In the genomic region with DNA sequence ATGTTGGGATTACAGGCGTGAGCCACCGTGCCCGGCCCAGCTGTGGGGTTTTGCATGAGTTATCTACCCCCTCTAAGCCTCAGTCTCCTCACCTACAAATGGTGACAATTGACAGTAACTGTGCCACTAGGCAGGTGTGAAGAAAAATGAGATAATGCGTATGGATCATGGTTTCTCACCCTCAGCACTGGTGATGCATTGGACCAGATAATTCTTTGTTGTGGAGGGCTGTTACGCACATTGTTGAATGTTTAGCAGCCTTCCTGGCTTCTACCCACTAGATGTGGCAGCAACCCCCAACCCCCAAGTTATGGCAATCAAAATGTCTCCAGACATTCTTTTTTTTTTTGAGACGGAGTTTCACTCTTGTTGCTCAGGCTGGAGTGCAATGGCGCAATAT, we compare ENCODE assay signal across 17 cellular contexts. TPM values are rescaled to one million over a fixed set of nuclear protein-coding genes. Genes with fewer than 3 reads are reported as not detected.
DNase-seq lines count a peak whose midpoint lies in the region; ATAC-seq and TF ChIP-seq lines count a peak whose summit lies in the region.
"Had no signal": no experiment of that assay in that cellular context is flagged by ENCODE, and none has a peak within 500 bp of the region (broad histone marks: within the 10 kb centered on the region; RNA-seq: fewer than 3 reads in every experiment).

No MANE protein-coding gene starts in this region.

- no peak overlapping the region for H4K8ac ChIP-seq in IMR-90 (ENCODE audit: low read depth in 2 of 2, low read length in 2 of 2)

- H2BK5ac ChIP-seq in IMR-90 (ENCODE audit: low read depth, low read length, poor library complexity, severe bottlenecking), result no peak overlapping the region

- H3K4me1 ChIP-seq in IMR-90 (ENCODE audit: control insufficient read depth, insufficient read depth, low read length) (peaks cover 3% of the 10 kb centered on the region), colonic mucosa (no peaks in the 10 kb centered on the region), GM23338 (ENCODE audit: insufficient read depth) (no peaks in the 10 kb centered on the region; the same call in 1 of the 2 replicates)
- H3K4me1 ChIP-seq in naive thymus-derived CD4-positive, alpha-beta T cell (ENCODE audit: control insufficient read depth in 2 of 2, insufficient read depth in 2 of 2, low read length in 2 of 2), result peaks cover 0 to 3% of the 10 kb centered on the region in 2 donors

- peaks cover 3% of the 10 kb centered on the region for H3K9me3 ChIP-seq in AG04450 (ENCODE audit: control insufficient read depth, insufficient read depth, low read length)
- no peaks in the 10 kb centered on the region for H3K9me3 ChIP-seq in IMR-90 (ENCODE audit: control insufficient read depth, insufficient read depth, low read length)
- no peaks in the 10 kb centered on the region for H3K9me3 ChIP-seq in naive thymus-derived CD4-positive, alpha-beta T cell (ENCODE audit: control insufficient read depth in 2 of 3, low read length in 3 of 3)
- no peaks in the 10 kb centered on the region for H3K9me3 ChIP-seq in colonic mucosa

- H3K4ac ChIP-seq in IMR-90 (ENCODE audit: low read depth, low read length), result no peak overlapping the region

- H3K14ac ChIP-seq in IMR-90 (replicated peaks; ENCODE audit: low read depth, low read length), result no peak overlapping the region

- no peak overlapping the region for H3K27ac Mint-ChIP-seq in activated naive CD8-positive, alpha-beta T cell treated with anti-CD3 and anti-CD28 coated beads, Interleukin-2, amount 50 U/mL, for 24 hours
- no peak overlapping the region for H3K27ac Mint-ChIP-seq in naive thymus-derived CD4-positive, alpha-beta T cell
- H3K27ac Mint-ChIP-seq in GM23338, result no peak overlapping the region
- H3K27ac Mint-ChIP-seq: B cell; CD4-positive, alpha-beta T cell; IgD-negative memory B cell had no signal

- H3K4me3 ChIP-seq in AG04450 (ENCODE audit: low read depth, low read length) (no peak overlapping the region), IMR-90 (ENCODE audit: insufficient read depth, low read depth, low read length) (no peak overlapping the region), colonic mucosa (no peak overlapping the region), GM23338 (no peak overlapping the region)
- no peak overlapping the region for H3K4me3 ChIP-seq in naive thymus-derived CD4-positive, alpha-beta T cell (ENCODE audit: low read length)

- H3K4me1 Mint-ChIP-seq in activated naive CD8-positive, alpha-beta T cell treated with anti-CD3 and anti-CD28 coated beads, Interleukin-2, amount 50 U/mL, for 24 hours, result peaks cover 29% of the 10 kb centered on the region
- peaks cover 9 to 26% (median 14%) of the 10 kb centered on the region in 7 donors for H3K4me1 Mint-ChIP-seq in naive thymus-derived CD4-positive, alpha-beta T cell
- no peaks in the 10 kb centered on the region for H3K4me1 Mint-ChIP-seq in GM23338

- H3K79me1 ChIP-seq in IMR-90 (ENCODE audit: low read depth in 1 of 2, low read length in 2 of 2), result peaks cover 0 to 3% of the 10 kb centered on the region in 2 experiments; a peak in 1 of 4 replicates

- H3K27me3 ChIP-seq in AG04450 (ENCODE audit: control insufficient read depth, insufficient read depth, low read length) (no peaks in the 10 kb centered on the region), IMR-90 (ENCODE audit: control insufficient read depth, insufficient read depth, low read length) (no peaks in the 10 kb centered on the region), colonic mucosa (no peaks in the 10 kb centered on the region), GM23338 (ENCODE audit: insufficient read depth) (no peaks in the 10 kb centered on the region)
- H3K27me3 ChIP-seq in naive thymus-derived CD4-positive, alpha-beta T cell (ENCODE audit: control insufficient read depth in 2 of 2, insufficient read depth in 2 of 2, low read length in 2 of 2), result no peaks in the 10 kb centered on the region

- dilution Hi-C loops in IMR-90 (cut with HindIII; ENCODE audit: low sequenced_read_pairs, unreplicated experiment), result no loop called here

- H3K9me1 ChIP-seq in IMR-90 (ENCODE audit: insufficient read depth, low read length), result 0 out of 2 replicates have a peak, but pooled peaks cover 3% of the 10 kb centered on the region

- no peak overlapping the region for H3K9ac ChIP-seq in IMR-90 (ENCODE audit: low read depth, low read length)
- H3K9ac ChIP-seq in colonic mucosa (ENCODE audit: low read depth in 2 of 2, low read length in 2 of 2), result no peak overlapping the region

- no peak for TF ChIP-seq CTCF in AG04450 (IDR thresholded peaks at IDR 0.05; ENCODE audit: low read depth, low read length)
- TF ChIP-seq CTCF in IMR-90 (conservative IDR thresholded peaks at IDR 0.05; ENCODE audit: low read depth, low read length), result no peak
- no peak for TF ChIP-seq CTCF in colonic mucosa (IDR thresholded peaks at IDR 0.05)
- no peak for TF ChIP-seq CTCF in GM23338 (conservative IDR thresholded peaks at IDR 0.05; ENCODE audit: low read depth in 2 of 2)

- ATAC-seq in IMR-90 (ENCODE audit: low read depth) (no peak), GM23338 (no peak)
- peak; percentile 5 for ATAC-seq in activated naive CD8-positive, alpha-beta T cell treated with anti-CD3 and anti-CD28 coated beads, Interleukin-2, amount 50 U/mL, for 24 hours
- peak; percentile 31 for ATAC-seq in naive thymus-derived CD4-positive, alpha-beta T cell
- ATAC-seq: HCT116 had no signal

- no peak for TF ChIP-seq POLR2A in IMR-90 (IDR thresholded peaks at IDR 0.05; ENCODE audit: low read depth, low read length)

- POLR2A ChIA-PET in AG04450 (lab: Yijun Ruan, JAX), result no interaction called here
- POLR2A ChIA-PET in IMR-90 (lab: Charles Lee; ENCODE audit: unreplicated experiment), result no interaction called here
- POLR2A ChIA-PET in naive thymus-derived CD4-positive, alpha-beta T cell (lab: Charles Lee), result no interaction called here

- no peaks in the 10 kb centered on the region; the same call in 1 of the 2 replicates for H3K9me2 ChIP-seq in GM23338 (ENCODE audit: insufficient read depth)

- no peak for DNase-seq in AG04450 (ENCODE audit: low read depth, low spot score)
- no peak for DNase-seq in IMR-90
- DNase-seq in activated naive CD8-positive, alpha-beta T cell treated with anti-CD3 and anti-CD28 coated beads, Interleukin-2, amount 50 U/mL, for 24 hours, result no peak
- no peak for DNase-seq in naive thymus-derived CD4-positive, alpha-beta T cell
- no peak for DNase-seq in colonic mucosa
- DNase-seq in GM23338 (ENCODE audit: low spot score), result no peak
- no peak for DNase-seq in effector CD4-positive, alpha-beta T cell
- DNase-seq: ACHN, C1 segment of cervical spinal cord, COR-L47, DMS153, DMS79 treated with DMSO at 0.1 percent for 48 hours, EL had no signal

- no peak overlapping the region for H3K4me2 ChIP-seq in IMR-90 (ENCODE audit: low read depth, low read length)
- H3K4me2 ChIP-seq in GM23338, result no peak overlapping the region

- no peaks in the 10 kb centered on the region for H3K36me3 ChIP-seq in IMR-90 (ENCODE audit: control insufficient read depth, insufficient read depth, low read length)
- no peaks in the 10 kb centered on the region for H3K36me3 ChIP-seq in naive thymus-derived CD4-positive, alpha-beta T cell (ENCODE audit: control insufficient read depth in 2 of 3, insufficient read depth in 3 of 3, low read length in 3 of 3)
- H3K36me3 ChIP-seq in colonic mucosa, result no peaks in the 10 kb centered on the region
- H3K36me3 ChIP-seq in GM23338 (ENCODE audit: insufficient read depth), result no peaks in the 10 kb centered on the region

- CTCF ChIA-PET in AG04450 (lab: Charles Lee) (no interaction called here), IMR-90 (lab: Yijun Ruan, JAX) (no interaction called here)
- CTCF ChIA-PET in naive thymus-derived CD4-positive, alpha-beta T cell (lab: Charles Lee), result no interaction called here

- peaks cover 11% of the 10 kb centered on the region for H3K36me3 Mint-ChIP-seq in activated naive CD8-positive, alpha-beta T cell treated with anti-CD3 and anti-CD28 coated beads, Interleukin-2, amount 50 U/mL, for 24 hours (ENCODE audit: low read depth)
- peaks cover 0 to 18% (median 0%) of the 10 kb centered on the region in 5 donors for H3K36me3 Mint-ChIP-seq in naive thymus-derived CD4-positive, alpha-beta T cell
- peaks cover 17% of the 10 kb centered on the region; the same call in 2 of the 3 replicates for H3K36me3 Mint-ChIP-seq in GM23338 (ENCODE audit: low read depth)

- peak overlapping the region; percentile 7; the same call in 1 of the 3 replicates for H2BK15ac ChIP-seq in IMR-90 (ENCODE audit: low read depth, low read length)

- H3K4me3 Mint-ChIP-seq in activated naive CD8-positive, alpha-beta T cell treated with anti-CD3 and anti-CD28 coated beads, Interleukin-2, amount 50 U/mL, for 24 hours, result no peak overlapping the region
- no peak overlapping the region for H3K4me3 Mint-ChIP-seq in naive thymus-derived CD4-positive, alpha-beta T cell
- H3K4me3 Mint-ChIP-seq in GM23338, result no peak overlapping the region
- H3K4me3 Mint-ChIP-seq: B cell; CD4-positive, alpha-beta T cell; IgD-negative memory B cell had no signal

- H3K23ac ChIP-seq in IMR-90 (ENCODE audit: low read depth, low read length), result no peak overlapping the region

- H3K79me2 ChIP-seq in GM23338 (replicated peaks; ENCODE audit: insufficient read depth), result no peaks in the 10 kb centered on the region

- no peak overlapping the region for H4K5ac ChIP-seq in IMR-90 (ENCODE audit: low read depth, low read length)

- H2AK9ac ChIP-seq in IMR-90 (replicated peaks; ENCODE audit: low read depth, low read length, poor library complexity), result no peak overlapping the region

- H2BK20ac ChIP-seq in IMR-90 (ENCODE audit: low read depth, low read length), result no peak overlapping the region

- no peaks in the 10 kb centered on the region for H3K27me3 Mint-ChIP-seq in activated naive CD8-positive, alpha-beta T cell treated with anti-CD3 and anti-CD28 coated beads, Interleukin-2, amount 50 U/mL, for 24 hours
- no peaks in the 10 kb centered on the region for H3K27me3 Mint-ChIP-seq in naive thymus-derived CD4-positive, alpha-beta T cell
- H3K27me3 Mint-ChIP-seq in GM23338 (ENCODE audit: insufficient read depth, low read depth, poor library complexity), result peaks cover 4% of the 10 kb centered on the region
- H3K27me3 Mint-ChIP-seq: B cell; CD4-positive, alpha-beta T cell; IgD-negative memory B cell had no signal

- H3K9me3 Mint-ChIP-seq in activated naive CD8-positive, alpha-beta T cell treated with anti-CD3 and anti-CD28 coated beads, Interleukin-2, amount 50 U/mL, for 24 hours, result peaks cover 12% of the 10 kb centered on the region
- H3K9me3 Mint-ChIP-seq in naive thymus-derived CD4-positive, alpha-beta T cell, result peaks cover 0 to 20% (median 8%) of the 10 kb centered on the region in 11 donors
- H3K9me3 Mint-ChIP-seq in GM23338, result peaks cover 15% of the 10 kb centered on the region; the same call in 2 of the 3 replicates

- in situ Hi-C loops in IMR-90 (cut with MboI; ENCODE audit: low sequenced_read_pairs), result no loop called here

- no TSS peak for BruUV-seq in IMR-90 (replicated peaks; lab: Mats Ljungman, UMichigan)

- no peaks in the 10 kb centered on the region for H4K20me1 ChIP-seq in IMR-90 (ENCODE audit: insufficient read depth, low read length)
- no peaks in the 10 kb centered on the region for H4K20me1 ChIP-seq in GM23338 (replicated peaks; ENCODE audit: insufficient read depth)

- 0 out of 2 replicates have a peak, but pooled peaks cover 3% of the 10 kb centered on the region for H3F3A ChIP-seq in GM23338 (replicated peaks; ENCODE audit: low read depth)

- WGBS in IMR-90 (ENCODE audit: extremely low coverage in 2 of 2, insufficient read length in 1 of 2), 2 experiments, result no CpG with 5 or more reads among the region's 7 CpGs

- H3K27ac ChIP-seq in AG04450 (ENCODE audit: low read depth, low read length) (peak overlapping the region; percentile 11), IMR-90 (ENCODE audit: insufficient read depth, low read length) (no peak overlapping the region), colonic mucosa (no peak overlapping the region), GM23338 (ENCODE audit: low read depth) (no peak overlapping the region)
- no peak overlapping the region for H3K27ac ChIP-seq in naive thymus-derived CD4-positive, alpha-beta T cell (ENCODE audit: low read depth, low read length)

- no peak overlapping the region for H3K56ac ChIP-seq in IMR-90 (ENCODE audit: extremely low read depth, insufficient read depth, low read length)

- H2AFZ ChIP-seq in IMR-90 (replicated peaks; ENCODE audit: low read length, poor library complexity) (no peak overlapping the region), GM23338 (no peak overlapping the region)

- no peak overlapping the region for H4K91ac ChIP-seq in IMR-90 (ENCODE audit: insufficient read depth, low read depth, low read length)

- no peak overlapping the region for H3K18ac ChIP-seq in IMR-90 (ENCODE audit: low read depth, low read length)

- no peak for TF ChIP-seq RAD21 in IMR-90 (IDR thresholded peaks at IDR 0.05; ENCODE audit: low read length)

- H2BK120ac ChIP-seq in IMR-90 (ENCODE audit: low read depth, low read length), result 0 out of 2 replicates have a peak overlapping the region, but pooled peaks have one; percentile 19

- intact Hi-C loops in IMR-90 (cut with micrococcal nuclease) (no loop called here), colonic mucosa (cut with DNase I) (no loop called here)
- intact Hi-C loops in naive thymus-derived CD4-positive, alpha-beta T cell (cut with micrococcal nuclease), result no loop called here

- H2AK5ac ChIP-seq in IMR-90 (ENCODE audit: low read depth, low read length), result peak overlapping the region; percentile 51; the same call in 1 of the 2 replicates

RNA-seq across cellular contexts. Expression of a gene that starts 9.0 kb away (rescaled TPM):
- polyA plus RNA-seq in AG04450 (2011; rRNA removed), result 38.1 and 40.3 TPM in 2 replicates
- polyA minus RNA-seq in AG04450 (2011; rRNA and poly(A)+ RNA removed), result 52.5 and 69.7 TPM in 2 replicates
- total RNA-seq in IMR-90 (2012; rRNA removed), result 56.5 and 81.9 TPM in 2 replicates
- 18.4 and 22.2 TPM in 2 replicates for polyA plus RNA-seq in IMR-90 (2012; rRNA removed)
- 5.9 and 7.3 TPM in 2 replicates for polyA plus RNA-seq in IMR-90 (2012; cell fraction: cytosol; rRNA removed)
- polyA plus RNA-seq in IMR-90 (2012; cell fraction: nucleus; rRNA removed; ENCODE audit: low replicate concordance), result 5.7 and 23.8 TPM in 2 replicates
- 100 to 1,000 TPM in 2 of 5 experiments, 10 to 100 TPM in 3; 69.6 to 136 (median 87.3) TPM for total RNA-seq in naive thymus-derived CD4-positive, alpha-beta T cell
- 10 to 100 TPM; 11.4 to 17.5 TPM for polyA plus RNA-seq in naive thymus-derived CD4-positive, alpha-beta T cell
- 10 to 100 TPM; 50.2 to 57.0 TPM for total RNA-seq in colonic mucosa
- 66.0 and 66.3 TPM in 2 replicates for total RNA-seq in GM23338 (2014; rRNA removed; shearing (Covaris generic))
- polyA plus RNA-seq in GM23338 (2016; fragmentation: Nextera tagmentation; extraction: Ambion mirVana), result 8.1 and 9.5 TPM in 2 replicates

Comparison
In these comparisons a context has a peak if more than half of its experiments do, and no peak if none do; other contexts are left out.
1. ATAC-seq: peak in activated naive CD8-positive, alpha-beta T cell treated with anti-CD3 and anti-CD28 coated beads, Interleukin-2, amount 50 U/mL, for 24 hours (single experiment) and naive thymus-derived CD4-positive, alpha-beta T cell (single experiment); none in IMR-90 (single experiment) and GM23338 (single experiment).